Comparison of ENCODE assay signal across 1 cellular context in the genomic region with DNA sequence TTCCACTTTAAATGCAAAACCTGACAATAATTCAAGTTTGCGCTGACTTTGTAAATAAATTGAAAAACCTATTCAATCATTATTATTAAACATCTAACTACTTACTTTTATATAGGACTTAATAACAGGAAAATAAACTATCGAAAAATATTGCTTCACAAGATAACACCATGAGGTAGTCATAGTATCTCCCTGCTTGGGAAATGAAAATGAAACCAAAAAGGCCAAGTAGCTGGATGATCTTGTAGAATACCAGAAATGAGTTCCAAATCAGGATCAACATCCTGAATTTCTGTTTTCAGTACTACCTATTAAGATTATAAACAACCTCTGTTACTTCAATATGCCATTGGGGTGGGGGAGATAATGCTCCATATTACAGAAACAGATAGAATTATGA.
TF ChIP-seq lines count a peak whose summit lies in the region.

No MANE protein-coding gene starts in this region.

TF ChIP-seq in HepG2, 621 proteins besides CTCF, POLR2A, EP300 and RAD21 (continued from another document):
- TF ChIP-seq, protein P1, sequence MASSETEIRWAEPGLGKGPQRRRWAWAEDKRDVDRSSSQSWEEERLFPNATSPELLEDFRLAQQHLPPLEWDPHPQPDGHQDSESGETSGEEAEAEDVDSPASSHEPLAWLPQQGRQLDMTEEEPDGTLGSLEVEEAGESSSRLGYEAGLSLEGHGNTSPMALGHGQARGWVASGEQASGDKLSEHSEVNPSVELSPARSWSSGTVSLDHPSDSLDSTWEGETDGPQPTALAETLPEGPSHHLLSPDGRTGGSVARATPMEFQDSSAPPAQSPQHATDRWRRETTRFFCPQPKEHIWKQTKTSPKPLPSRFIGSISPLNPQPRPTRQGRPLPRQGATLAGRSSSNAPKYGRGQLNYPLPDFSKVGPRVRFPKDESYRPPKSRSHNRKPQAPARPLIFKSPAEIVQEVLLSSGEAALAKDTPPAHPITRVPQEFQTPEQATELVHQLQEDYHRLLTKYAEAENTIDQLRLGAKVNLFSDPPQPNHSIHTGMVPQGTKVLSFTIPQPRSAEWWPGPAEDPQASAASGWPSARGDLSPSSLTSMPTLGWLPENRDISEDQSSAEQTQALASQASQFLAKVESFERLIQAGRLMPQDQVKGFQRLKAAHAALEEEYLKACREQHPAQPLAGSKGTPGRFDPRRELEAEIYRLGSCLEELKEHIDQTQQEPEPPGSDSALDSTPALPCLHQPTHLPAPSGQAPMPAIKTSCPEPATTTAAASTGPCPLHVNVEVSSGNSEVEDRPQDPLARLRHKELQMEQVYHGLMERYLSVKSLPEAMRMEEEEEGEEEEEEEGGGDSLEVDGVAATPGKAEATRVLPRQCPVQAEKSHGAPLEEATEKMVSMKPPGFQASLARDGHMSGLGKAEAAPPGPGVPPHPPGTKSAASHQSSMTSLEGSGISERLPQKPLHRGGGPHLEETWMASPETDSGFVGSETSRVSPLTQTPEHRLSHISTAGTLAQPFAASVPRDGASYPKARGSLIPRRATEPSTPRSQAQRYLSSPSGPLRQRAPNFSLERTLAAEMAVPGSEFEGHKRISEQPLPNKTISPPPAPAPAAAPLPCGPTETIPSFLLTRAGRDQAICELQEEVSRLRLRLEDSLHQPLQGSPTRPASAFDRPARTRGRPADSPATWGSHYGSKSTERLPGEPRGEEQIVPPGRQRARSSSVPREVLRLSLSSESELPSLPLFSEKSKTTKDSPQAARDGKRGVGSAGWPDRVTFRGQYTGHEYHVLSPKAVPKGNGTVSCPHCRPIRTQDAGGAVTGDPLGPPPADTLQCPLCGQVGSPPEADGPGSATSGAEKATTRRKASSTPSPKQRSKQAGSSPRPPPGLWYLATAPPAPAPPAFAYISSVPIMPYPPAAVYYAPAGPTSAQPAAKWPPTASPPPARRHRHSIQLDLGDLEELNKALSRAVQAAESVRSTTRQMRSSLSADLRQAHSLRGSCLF (CRISPR knock-in tag; IDR thresholded peaks at IDR 0.05; ENCODE audit: borderline replicate concordance), result no peak
- TF ChIP-seq KDM3A (CRISPR knock-in tag; IDR thresholded peaks at IDR 0.05; ENCODE audit: low read depth), result no peak
- TF ChIP-seq PHF5A (CRISPR knock-in tag; IDR thresholded peaks at IDR 0.05; ENCODE audit: low read depth, unreplicated experiment), result no peak
- no peak for TF ChIP-seq ARID2 (CRISPR knock-in tag; IDR thresholded peaks at IDR 0.05; ENCODE audit: borderline replicate concordance)
